15 cellular contexts compared by ENCODE assay signal in genomic region chr3:48552111-48552911, GRCh38. TPM values are rescaled to one million over a fixed set of nuclear protein-coding genes. Genes with fewer than 3 reads are reported as not detected.
A peak's percentile ranks its signal among the peaks of the same experiment; 100 is the strongest.
DNase-seq lines count a peak whose midpoint lies in the region; ATAC-seq and TF ChIP-seq lines count a peak whose summit lies in the region.
"Had no signal": no experiment of that assay in that cellular context is flagged by ENCODE, and none has a peak within 500 bp of the region (broad histone marks: within the 10 kb centered on the region; RNA-seq: fewer than 3 reads in every experiment).

No MANE protein-coding gene starts in this region.

- POLR2A ChIA-PET in PC-3 (lab: Charles Lee; ENCODE audit: unreplicated experiment): no interaction called here

- H3K4me2 ChIP-seq in mesendoderm (ENCODE audit: low read length) (no peak overlapping the region), PC-3 (ENCODE audit: low read length) (no peak overlapping the region)
- H3K4me2 ChIP-seq: neural progenitor cell, smooth muscle cell had no signal

- H3K4ac ChIP-seq in mesendoderm (ENCODE audit: low read depth, low read length): no peak overlapping the region

- intact Hi-C loops in PC-3 (cut with micrococcal nuclease): loop anchor here (10.0 kb wide), 1 partner anchor 1168 kb away; the partner anchor contains the start of gene PTPN23

- H2BK15ac ChIP-seq in mesendoderm (replicated peaks; ENCODE audit: low read depth): no peak overlapping the region

- H3K4me3 ChIP-seq in NT2/D1 (ENCODE audit: insufficient read length, low read depth) (no peak overlapping the region), mesendoderm (ENCODE audit: low read length) (no peak overlapping the region), PC-3 (ENCODE audit: low read length) (no peak overlapping the region)
- H3K4me3 ChIP-seq: heart left ventricle, neural progenitor cell, smooth muscle cell had no signal

- no peak overlapping the region for H2AK5ac ChIP-seq in mesendoderm (ENCODE audit: low read length)

- H3K9me2 ChIP-seq in PC-3 (replicated peaks; ENCODE audit: low read length): no peaks in the 10 kb centered on the region

- H3K79me1 ChIP-seq in mesendoderm (ENCODE audit: low read length): peaks cover 8% of the 10 kb centered on the region

- H3F3A ChIP-seq in PC-3 (ENCODE audit: low read length, unreplicated experiment): no peaks in the 10 kb centered on the region

- ATAC-seq in PC-3: no peak
- ATAC-seq: heart left ventricle had no signal

- no peaks in the 10 kb centered on the region for H4K20me1 ChIP-seq in PC-3 (ENCODE audit: low read length)

- no peak overlapping the region for H4K5ac ChIP-seq in mesendoderm (ENCODE audit: low read length)

- no TSS peak for BruUV-seq in PC-3 (replicated peaks; lab: Mats Ljungman, UMichigan)

- no peak overlapping the region for H2BK5ac ChIP-seq in mesendoderm (ENCODE audit: low read length)

- no peak overlapping the region for H2BK120ac ChIP-seq in mesendoderm (ENCODE audit: low read depth, low read length)

- H2AFZ ChIP-seq in PC-3 (ENCODE audit: low read length): no peak overlapping the region
- H2AFZ ChIP-seq: neural progenitor cell had no signal

- H3K9ac ChIP-seq in NT2/D1 (ENCODE audit: insufficient read length, low read depth) (peak overlapping the region; percentile 23), mesendoderm (ENCODE audit: low read length) (no peak overlapping the region), PC-3 (ENCODE audit: low read length) (no peak overlapping the region)
- H3K9ac ChIP-seq: neural progenitor cell had no signal

- H3K4me1 ChIP-seq in NT2/D1 (ENCODE audit: insufficient read depth, insufficient read length) (peaks cover 33% of the 10 kb centered on the region), mesendoderm (ENCODE audit: control insufficient read depth, low read depth, low read length) (peaks cover 7% of the 10 kb centered on the region), PC-3 (ENCODE audit: insufficient read depth, low read length) (peaks cover 23% of the 10 kb centered on the region)

- H3K18ac ChIP-seq in mesendoderm (ENCODE audit: low read length): no peak overlapping the region

- H3K36me3 ChIP-seq in NT2/D1 (ENCODE audit: insufficient read depth, insufficient read length, low read length) (peaks cover 34% of the 10 kb centered on the region), mesendoderm (ENCODE audit: control insufficient read depth, insufficient read depth, low read length) (peaks cover 2% of the 10 kb centered on the region), PC-3 (ENCODE audit: low read depth, low read length) (peaks cover 7% of the 10 kb centered on the region; the same call in 1 of the 2 replicates)
- H3K36me3 ChIP-seq: heart left ventricle, neural progenitor cell had no signal

- CTCF ChIA-PET in PC-3 (lab: Charles Lee): no interaction called here

- no peak for TF ChIP-seq CTCF in PC-3 (conservative IDR thresholded peaks at IDR 0.05; ENCODE audit: low read depth, low read length)

- DNase-seq in ELF-1 (ENCODE audit: low read depth, low spot score) (peak; percentile 60), NT2/D1 (ENCODE audit: low read depth, low spot score) (no peak), mesendoderm (peak; percentile 35), PC-3 (no peak), NCI-H2171 (lab: John Stamatoyannopoulos, UW) (no peak)
- DNase-seq in activated T-cell treated with anti-CD3 and anti-CD28 coated beads, Interleukin-2, amount 50 U/mL, for 48 hours: no peak
- DNase-seq: activated effector memory CD4-positive, alpha-beta T cell treated with anti-CD3 and anti-CD28 coated beads, Interleukin-2, amount 50 U/mL, for 16 hours; C1 segment of cervical spinal cord; NCI-H2107 had no signal

- H3K23ac ChIP-seq in mesendoderm (ENCODE audit: low read length): no peak overlapping the region

- H3K79me2 ChIP-seq in mesendoderm (ENCODE audit: control insufficient read depth, insufficient read depth, low read length): no peaks in the 10 kb centered on the region
- peaks cover 50% of the 10 kb centered on the region for H3K79me2 ChIP-seq in PC-3 (ENCODE audit: low read length)

- no CpG with 5 or more reads among the region's 14 CpGs for WGBS in mesendoderm (ENCODE audit: extremely low coverage, insufficient coverage, low lambda C conversion rate)

- H4K8ac ChIP-seq in mesendoderm (ENCODE audit: low read depth, low read length): no peak overlapping the region

- H3K27ac ChIP-seq in mesendoderm (ENCODE audit: low read depth, low read length) (no peak overlapping the region), PC-3 (ENCODE audit: low read length) (no peak overlapping the region)
- H3K27ac ChIP-seq: HL-60, neural progenitor cell had no signal

- H3K9me3 ChIP-seq in NT2/D1 (ENCODE audit: insufficient read depth, low read length) (no peaks in the 10 kb centered on the region), PC-3 (ENCODE audit: low read length) (no peaks in the 10 kb centered on the region)
- H3K9me3 ChIP-seq: heart left ventricle had no signal

- H3K56ac ChIP-seq in mesendoderm (ENCODE audit: low read length): no peak overlapping the region

- H3K27me3 ChIP-seq in NT2/D1 (ENCODE audit: insufficient read depth, insufficient read length) (no peaks in the 10 kb centered on the region), mesendoderm (ENCODE audit: insufficient read depth, low read length, poor library complexity) (no peaks in the 10 kb centered on the region), PC-3 (ENCODE audit: low read length) (no peaks in the 10 kb centered on the region)
- H3K27me3 ChIP-seq: heart left ventricle, neural progenitor cell had no signal

RNA-seq across cellular contexts. Expression of gene PFKFB4, which starts 4.3 kb away (rescaled TPM):
- polyA plus RNA-seq in mesendoderm (2013, experiment 1 of 2): 3.7 TPM
- 4.3 TPM for polyA plus RNA-seq in mesendoderm (2013, experiment 2 of 2)
- 33.5 and 35.2 TPM in 2 replicates for total RNA-seq in PC-3 (2014; rRNA removed)

RNA-seq across cellular contexts. Expression of gene UCN2, which starts 11.3 kb away (rescaled TPM):
- 0.11 TPM for polyA plus RNA-seq in mesendoderm (2013, experiment 1 of 2)
- 0.17 TPM for polyA plus RNA-seq in mesendoderm (2013, experiment 2 of 2)
- total RNA-seq in PC-3 (2014; rRNA removed): 0.81 and 0.91 TPM in 2 replicates
- total RNA-seq: G401, temporal lobe had no signal

RNA-seq across cellular contexts. Expression of gene COL7A1, which starts 42.8 kb away (rescaled TPM):
- polyA plus RNA-seq in mesendoderm (2013, experiment 1 of 2): 2.7 TPM
- polyA plus RNA-seq in mesendoderm (2013, experiment 2 of 2): 2.5 TPM
- total RNA-seq in PC-3 (2014; rRNA removed): 7.9 and 10.6 TPM in 2 replicates

RNA-seq across cellular contexts. Expression of gene SHISA5, which starts 48.3 kb away (rescaled TPM):
- polyA plus RNA-seq in mesendoderm (2013, experiment 1 of 2): 181 TPM
- 171 TPM for polyA plus RNA-seq in mesendoderm (2013, experiment 2 of 2)
- 159 and 164 TPM in 2 replicates for total RNA-seq in PC-3 (2014; rRNA removed)

RNA-seq across cellular contexts. Expression of gene UQCRC1, which starts 57.1 kb away (rescaled TPM):
- 146 TPM for polyA plus RNA-seq in mesendoderm (2013, experiment 1 of 2)
- polyA plus RNA-seq in mesendoderm (2013, experiment 2 of 2): 152 TPM
- 575 and 622 TPM in 2 replicates for total RNA-seq in PC-3 (2014; rRNA removed)

Comparison
In these comparisons a context has a peak if more than half of its experiments do, and no peak if none do; other contexts are left out.
1. DNase-seq: peak in ELF-1 (single experiment) and mesendoderm (single experiment); none in NT2/D1 (single experiment), activated T-cell treated with anti-CD3 and anti-CD28 coated beads, Interleukin-2, amount 50 U/mL, for 48 hours (0 of 2), PC-3 (single experiment) and NCI-H2171 (single experiment).